In genomic region chr1:202049129-202049528, GRCh38 we compare ENCODE assay signal across 19 cellular contexts. TPM values are rescaled to one million over a fixed set of nuclear protein-coding genes. Genes with fewer than 3 reads are reported as not detected.
A peak's percentile ranks its signal among the peaks of the same experiment; 100 is the strongest.
DNase-seq lines count a peak whose midpoint lies in the region; ATAC-seq and TF ChIP-seq lines count a peak whose summit lies in the region.
"Had no signal": no experiment of that assay in that cellular context is flagged by ENCODE, and none has a peak within 500 bp of the region (broad histone marks: within the 10 kb centered on the region; RNA-seq: fewer than 3 reads in every experiment).

No MANE protein-coding gene starts in this region.

- no peaks in the 10 kb centered on the region for H3K27me3 Mint-ChIP-seq in osteocyte (ENCODE audit: unreplicated experiment)

- WGBS in esophagus squamous epithelium, 2 donors: 45% methylated on average over 5 of the region's 5 CpGs

- H3K4me3 ChIP-seq in right atrium auricular region (no peak overlapping the region), esophagus squamous epithelium (no peak overlapping the region), lower lobe of right lung (no peak overlapping the region), upper lobe of right lung (no peak overlapping the region)
- H3K4me3 ChIP-seq: coronary artery, neural progenitor cell had no signal

- no peaks in the 10 kb centered on the region for H3K4me1 Mint-ChIP-seq in osteocyte (ENCODE audit: unreplicated experiment)
- H3K4me1 Mint-ChIP-seq: neural progenitor cell had no signal

- H3K4me1 ChIP-seq in right atrium auricular region (no peaks in the 10 kb centered on the region), esophagus squamous epithelium (peaks cover 11 to 51% (median 11%) of the 10 kb centered on the region in 3 donors), lower lobe of right lung (peaks cover 18% of the 10 kb centered on the region), upper lobe of right lung (peaks cover 4% of the 10 kb centered on the region)
- H3K4me1 ChIP-seq: neural progenitor cell had no signal

- H3K27me3 ChIP-seq in right atrium auricular region: no peaks in the 10 kb centered on the region
- H3K27me3 ChIP-seq in esophagus squamous epithelium: no peaks in the 10 kb centered on the region
- no peaks in the 10 kb centered on the region for H3K27me3 ChIP-seq in lower lobe of right lung (ENCODE audit: low read depth)
- no peaks in the 10 kb centered on the region for H3K27me3 ChIP-seq in upper lobe of right lung
- H3K27me3 ChIP-seq: neural progenitor cell had no signal

- DNase-seq in Right ventricle myocardium superior: no peak
- DNase-seq in right atrium auricular region (ENCODE audit: low spot score): no peak
- DNase-seq in esophagus squamous epithelium (lab: John Stamatoyannopoulos, UW): no peak
- peak; percentile 79 for DNase-seq in lower lobe of right lung
- DNase-seq in upper lobe of right lung: peak; percentile 71
- no peak for DNase-seq in stimulated activated naive CD4-positive, alpha-beta T cell (lab: John Stamatoyannopoulos, UW)
- no peak for DNase-seq in NCI-H226
- DNase-seq in osteocyte (ENCODE audit: extremely low spot score, unreplicated experiment): no peak
- DNase-seq: activated CD4-positive, alpha-beta T cell treated with anti-CD3 and anti-CD28 coated beads for 4 hours; C1 segment of cervical spinal cord; foreskin melanocyte; NCI-H1417; NCI-H2171 treated with DMSO at 0.1 percent for 48 hours; NCI-H774; SIG-M5 had no signal

- TF ChIP-seq CTCF in right atrium auricular region (IDR thresholded peaks at IDR 0.05) (no peak), esophagus squamous epithelium (IDR thresholded peaks at IDR 0.05) (no peak), lower lobe of right lung (IDR thresholded peaks at IDR 0.05) (no peak), upper lobe of right lung (IDR thresholded peaks at IDR 0.05) (no peak), osteocyte (IDR thresholded peaks at IDR 0.05) (no peak)

- no peak for TF ChIP-seq POLR2A in esophagus squamous epithelium (IDR thresholded peaks at IDR 0.05)

- H3K27ac Mint-ChIP-seq in osteocyte (ENCODE audit: unreplicated experiment): no peak overlapping the region
- H3K27ac Mint-ChIP-seq: activated naive CD4-positive, alpha-beta T cell treated with anti-CD3 and anti-CD28 coated beads, Interleukin-2, amount 50 U/mL, for 72 hours; neural progenitor cell had no signal

- no peaks in the 10 kb centered on the region for H3K9me3 ChIP-seq in right atrium auricular region
- no peaks in the 10 kb centered on the region for H3K9me3 ChIP-seq in esophagus squamous epithelium
- H3K9me3 ChIP-seq in lower lobe of right lung: no peaks in the 10 kb centered on the region
- no peaks in the 10 kb centered on the region for H3K9me3 ChIP-seq in upper lobe of right lung

- no peak overlapping the region for H3K4me3 Mint-ChIP-seq in osteocyte (ENCODE audit: unreplicated experiment)
- H3K4me3 Mint-ChIP-seq: neural progenitor cell had no signal

- no peaks in the 10 kb centered on the region for H3K9me3 Mint-ChIP-seq in osteocyte (ENCODE audit: unreplicated experiment)
- H3K9me3 Mint-ChIP-seq: activated naive CD4-positive, alpha-beta T cell treated with anti-CD3 and anti-CD28 coated beads, Interleukin-2, amount 50 U/mL, for 72 hours; neural progenitor cell had no signal

- no peaks in the 10 kb centered on the region for H3K36me3 ChIP-seq in right atrium auricular region
- H3K36me3 ChIP-seq in esophagus squamous epithelium: no peaks in the 10 kb centered on the region
- no peaks in the 10 kb centered on the region for H3K36me3 ChIP-seq in lower lobe of right lung
- no peaks in the 10 kb centered on the region for H3K36me3 ChIP-seq in upper lobe of right lung
- H3K36me3 ChIP-seq: neural progenitor cell had no signal

- H3K27ac ChIP-seq in right atrium auricular region (peak overlapping the region in 1 of 2 donors; percentile 10), esophagus squamous epithelium (peak overlapping the region; percentile 76 to 94 (median 87)), lower lobe of right lung (peak overlapping the region; percentile 53), upper lobe of right lung (peak overlapping the region; percentile 71)
- H3K27ac ChIP-seq: coronary artery, neural progenitor cell had no signal

- intact Hi-C loops in Right ventricle myocardium superior (cut with DNase I) (no loop called here), esophagus squamous epithelium (cut with DNase I) (no loop called here), lower lobe of right lung (cut with DNase I) (no loop called here), upper lobe of right lung (cut with DNase I) (no loop called here)

- ATAC-seq in Right ventricle myocardium superior (ENCODE audit: poor library complexity) (peak; percentile 78), lower lobe of right lung (peak; percentile 66 to 80), upper lobe of right lung (peak; percentile 64)
- ATAC-seq: activated naive CD4-positive, alpha-beta T cell treated with anti-CD3 and anti-CD28 coated beads, Interleukin-2, amount 50 U/mL, for 72 hours; HepG2 had no signal

- no peaks in the 10 kb centered on the region for H3K36me3 Mint-ChIP-seq in osteocyte (ENCODE audit: unreplicated experiment)
- H3K36me3 Mint-ChIP-seq: activated naive CD4-positive, alpha-beta T cell treated with anti-CD3 and anti-CD28 coated beads, Interleukin-2, amount 50 U/mL, for 72 hours; neural progenitor cell had no signal

RNA-seq across cellular contexts. Expression of gene ELF3, which starts 38.7 kb away (rescaled TPM):
- 0.65 TPM for total RNA-seq in Right ventricle myocardium superior
- total RNA-seq in right atrium auricular region: 1 to 10 TPM in 1 of 2 donors, not detected in 1; 1.7 TPM
- total RNA-seq in esophagus squamous epithelium: 100 to 1,000 TPM; 146 to 432 (median 253) TPM
- 74.1 TPM for total RNA-seq in lower lobe of right lung
- total RNA-seq in upper lobe of right lung: 62.9 TPM
- 0.26 and 0.56 TPM in 2 replicates for total RNA-seq in osteocyte

Comparison
In these comparisons a context has a peak if more than half of its experiments do, and no peak if none do; other contexts are left out.
1. DNase-seq: peak in lower lobe of right lung (single experiment) and upper lobe of right lung (single experiment); none in Right ventricle myocardium superior (single experiment), right atrium auricular region (single experiment), esophagus squamous epithelium (single experiment), stimulated activated naive CD4-positive, alpha-beta T cell (0 of 6), NCI-H226 (single experiment) and osteocyte (single experiment).
2. RNA of gene ELF3, which starts 38.7 kb away (total RNA-seq): 146 to 432 TPM in esophagus squamous epithelium, 74.1 TPM in lower lobe of right lung (single experiment) and 62.9 TPM in upper lobe of right lung (single experiment); 1.7 TPM in right atrium auricular region, 0.65 TPM in Right ventricle myocardium superior (single experiment) and 0.26 to 0.56 TPM in osteocyte; every median in the first group is over 10 times any median in the second.
3. Peak in every context shown above with its lines, with median percentiles within 50 percentile points of each other: ATAC-seq.